In the genomic region with DNA sequence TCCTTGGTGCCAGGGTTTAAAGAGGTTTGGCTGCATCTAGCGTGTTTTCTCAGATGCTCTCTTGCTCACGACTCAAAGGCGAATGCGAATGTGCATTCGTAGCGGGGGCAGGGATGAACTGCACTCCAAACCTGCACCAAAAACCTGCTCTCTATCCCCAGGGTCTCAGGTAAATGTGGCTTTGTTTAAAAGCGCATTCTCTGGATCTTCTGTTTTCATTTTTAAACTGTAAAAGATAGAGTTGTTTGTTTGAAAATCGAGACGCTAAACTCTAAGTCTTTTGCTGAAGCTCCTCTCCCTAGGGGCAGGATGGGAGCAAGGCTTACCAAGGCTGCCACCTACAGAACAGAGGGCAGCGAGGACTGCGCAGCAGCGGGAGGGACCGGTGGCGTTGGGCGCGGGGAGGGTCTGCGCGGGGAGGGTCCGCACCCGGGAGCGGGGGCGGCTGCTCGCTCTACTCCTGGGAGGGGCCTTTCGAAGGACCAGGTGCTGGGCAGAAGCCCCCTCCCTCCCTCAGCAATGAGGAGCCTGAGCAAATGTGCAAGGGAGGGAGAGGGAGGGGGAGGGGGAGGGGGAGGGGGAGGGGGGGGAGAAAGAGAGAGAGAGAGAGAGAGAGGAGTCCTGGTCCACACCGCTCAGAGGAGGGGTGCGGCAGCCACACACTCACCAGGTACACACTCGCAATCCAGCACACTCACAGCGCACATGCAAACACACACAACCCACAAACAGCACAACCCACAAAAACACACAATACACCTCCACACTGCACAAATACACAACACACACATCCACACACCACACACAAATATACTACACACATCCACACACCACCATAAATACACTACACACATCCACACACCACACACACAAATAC, we compare ENCODE assay signal across 10 cellular contexts.
DNase-seq lines count a peak whose midpoint lies in the region; ATAC-seq and TF ChIP-seq lines count a peak whose summit lies in the region.
"Had no signal": no experiment of that assay in that cellular context is flagged by ENCODE, and none has a peak within 500 bp of the region (broad histone marks: within the 10 kb centered on the region; RNA-seq: fewer than 3 reads in every experiment).

No MANE protein-coding gene starts in this region.

- no peak overlapping the region for H3K27ac ChIP-seq in left ventricle myocardium inferior (replicated peaks)
- H3K27ac ChIP-seq: GM23248 had no signal

- no peak for TF ChIP-seq POLR2A in lower leg skin (IDR thresholded peaks at IDR 0.05)

- peak; percentile 52 for TF ChIP-seq CTCF in left ventricle myocardium inferior (IDR thresholded peaks at IDR 0.05; ENCODE audit: borderline replicate concordance)
- no peak for TF ChIP-seq CTCF in lower leg skin (IDR thresholded peaks at IDR 0.05)

- ATAC-seq in GM21528 (IDR thresholded peaks at IDR 0.05; ENCODE audit: low FRiP score, unreplicated experiment): no peak
- ATAC-seq in HG02884 (IDR thresholded peaks at IDR 0.05; ENCODE audit: unreplicated experiment): no peak

- no peak overlapping the region for H3K27ac Mint-ChIP-seq in activated CD4-positive, alpha-beta T cell treated with anti-CD3 and anti-CD28 coated beads, Interleukin-2, amount 10 ng/mL, durations not matched to agents 24 days and 14 days

- H3K4me1 Mint-ChIP-seq in activated CD4-positive, alpha-beta T cell treated with anti-CD3 and anti-CD28 coated beads, Interleukin-2, amount 10 ng/mL, durations not matched to agents 24 days and 14 days: no peaks in the 10 kb centered on the region

- no peaks in the 10 kb centered on the region for H3K27me3 Mint-ChIP-seq in activated CD4-positive, alpha-beta T cell treated with anti-CD3 and anti-CD28 coated beads, Interleukin-2, amount 10 ng/mL, durations not matched to agents 24 days and 14 days

- peaks cover 5% of the 10 kb centered on the region for H3K9me3 ChIP-seq in left ventricle myocardium inferior (replicated peaks)

- peaks cover 22% of the 10 kb centered on the region for H3K27me3 ChIP-seq in left ventricle myocardium inferior (ENCODE audit: low read depth)

- no peaks in the 10 kb centered on the region for H3K36me3 Mint-ChIP-seq in activated CD4-positive, alpha-beta T cell treated with anti-CD3 and anti-CD28 coated beads, Interleukin-2, amount 10 ng/mL, durations not matched to agents 24 days and 14 days (ENCODE audit: low read depth)

- H3K4me3 Mint-ChIP-seq in activated CD4-positive, alpha-beta T cell treated with anti-CD3 and anti-CD28 coated beads, Interleukin-2, amount 10 ng/mL, durations not matched to agents 24 days and 14 days: no peak overlapping the region

- DNase-seq in GM03348 (ENCODE audit: low spot score): peak; percentile 24
- DNase-seq in RPMI7951 (ENCODE audit: low read depth): peak; percentile 51
- DNase-seq in left ventricle myocardium inferior: no peak
- DNase-seq in putamen (ENCODE audit: low spot score): peak; percentile 86
- DNase-seq in activated CD4-positive, alpha-beta T cell treated with anti-CD3 and anti-CD28 coated beads, Interleukin-2, amount 10 ng/mL, durations not matched to agents 24 days and 14 days: no peak
- no peak for DNase-seq in lower leg skin (ENCODE audit: low spot score in 2 of 2)
- DNase-seq: GM23248 had no signal

- intact Hi-C loops in left ventricle myocardium inferior (cut with micrococcal nuclease): no loop called here
- intact Hi-C loops in activated CD4-positive, alpha-beta T cell treated with anti-CD3 and anti-CD28 coated beads, Interleukin-2, amount 10 ng/mL, durations not matched to agents 24 days and 14 days (cut with micrococcal nuclease): no loop called here
- intact Hi-C loops in lower leg skin (cut with DNase I; ENCODE audit: low total_unique reads): no loop called here

- H3K9me3 Mint-ChIP-seq in activated CD4-positive, alpha-beta T cell treated with anti-CD3 and anti-CD28 coated beads, Interleukin-2, amount 10 ng/mL, durations not matched to agents 24 days and 14 days: no peaks in the 10 kb centered on the region

- H3K4me3 ChIP-seq in left ventricle myocardium inferior: peak overlapping the region; percentile 57
- H3K4me3 ChIP-seq in lower leg skin (ENCODE audit: low read depth, poor library complexity, severe bottlenecking): no peak overlapping the region
- H3K4me3 ChIP-seq: GM23248, lung had no signal

- H3K36me3 ChIP-seq in left ventricle myocardium inferior: no peaks in the 10 kb centered on the region

- peaks cover 8% of the 10 kb centered on the region for H3K4me1 ChIP-seq in left ventricle myocardium inferior

- WGBS in lower leg skin, 2 donors: 7 to 9% methylated on average over 27 to 28 of the region's 28 CpGs

Comparison
In these comparisons a context has a peak if more than half of its experiments do, and no peak if none do; other contexts are left out.
1. DNase-seq: peak in GM03348 (single experiment), RPMI7951 (single experiment) and putamen (single experiment); none in left ventricle myocardium inferior (single experiment), activated CD4-positive, alpha-beta T cell treated with anti-CD3 and anti-CD28 coated beads, Interleukin-2, amount 10 ng/mL, durations not matched to agents 24 days and 14 days (single experiment) and lower leg skin (0 of 2).